11 cellular contexts compared by ENCODE assay signal in genomic region chr2:141524777-141525176, GRCh38.
"Had no signal": no experiment of that assay in that cellular context is flagged by ENCODE, and none has a peak within 500 bp of the region (broad histone marks: within the 10 kb centered on the region; RNA-seq: fewer than 3 reads in every experiment).

No MANE protein-coding gene starts in this region.

- ATAC-seq: GM23338, HCT116 had no signal

- FAIRE-seq: H1, H54 had no signal

- H3K4me3 Mint-ChIP-seq: GM23338, H9, HFFc6 had no signal

- H3K36me3 ChIP-seq: HAP-1 had no signal

- H3K9me3 Mint-ChIP-seq: GM23338, H9 had no signal

- DNase-seq: GM23248, GOT3, H7, H9, HCEC 1CT, HFFc6 had no signal

- H3K9ac ChIP-seq: GM23248 had no signal

- H3K27ac Mint-ChIP-seq: GM23338, H9, HFFc6 had no signal

- H3K27ac ChIP-seq: GM23248 had no signal

- H3K4me3 ChIP-seq: GM23248, GM23338, HAP-1 had no signal

- H3K4me2 ChIP-seq: GM23338 had no signal

- H2AFZ ChIP-seq: GM23248, GM23338 had no signal

- H3K4me1 ChIP-seq: HAP-1 had no signal

- H3K9me3 ChIP-seq: HAP-1 had no signal
